In genomic region chr18:6729247-6730091, GRCh38 we compare ENCODE assay signal across 8 cellular contexts. TPM values are rescaled to one million over a fixed set of nuclear protein-coding genes. Genes with fewer than 3 reads are reported as not detected.
A peak's percentile ranks its signal among the peaks of the same experiment; 100 is the strongest.
DNase-seq lines count a peak whose midpoint lies in the region; ATAC-seq and TF ChIP-seq lines count a peak whose summit lies in the region.

ARHGAP28 (plus strand) TSS chr18:6729716; CDS start chr18:6729822, 106 bp downstream.

- DNase-seq in activated CD4-positive, alpha-beta T cell treated with anti-CD3 and anti-CD28 coated beads, Interleukin-2, amount 10 ng/mL, durations not matched to agents 24 days and 14 days, result peak; percentile 56
- no peak for DNase-seq in activated CD4-positive, alpha-beta T cell treated with anti-CD3 and anti-CD28 coated beads for 4 hours
- peak; percentile 58 for DNase-seq in NCI-H345 treated with DMSO at 0.1 percent for 48 hours (lab: John Stamatoyannopoulos, UW; ENCODE audit: unreplicated experiment)
- peak in 56 of 58 donors; percentile 8 to 90 (median 64) for DNase-seq in anterior cingulate cortex (lab: John Stamatoyannopoulos, UW)
- peak; percentile 87 for DNase-seq in left ventricle myocardium inferior
- DNase-seq in ovary, result peak; percentile 89 to 98 (median 93)

- H3K4me1 ChIP-seq in left ventricle myocardium inferior (peaks cover 17% of the 10 kb centered on the region), ovary (ENCODE audit: insufficient read depth) (peaks cover 7% of the 10 kb centered on the region)

- WGBS in ovary, 3 donors, result 0 to 1% (median 0%) methylated on average over 36 to 96 of the region's 96 CpGs

- intact Hi-C loops in activated CD4-positive, alpha-beta T cell treated with anti-CD3 and anti-CD28 coated beads, Interleukin-2, amount 10 ng/mL, durations not matched to agents 24 days and 14 days (cut with micrococcal nuclease), result no loop called here
- intact Hi-C loops in left ventricle myocardium inferior (cut with micrococcal nuclease), result loop anchor here (10.0 kb wide), 1 partner anchor 145 kb away; no protein-coding TSS in a partner anchor
- intact Hi-C loops in ovary (cut with DNase I), result loop anchor here (5.0 to 10.0 kb wide), 7 partner anchors 48 to 835 kb away; partner anchors contain the start of gene TMEM200C (in 1 of the 4)

- no peaks in the 10 kb centered on the region for H3K36me3 Mint-ChIP-seq in activated CD4-positive, alpha-beta T cell treated with anti-CD3 and anti-CD28 coated beads, Interleukin-2, amount 10 ng/mL, durations not matched to agents 24 days and 14 days (ENCODE audit: low read depth)

- H3K9me3 ChIP-seq in left ventricle myocardium inferior (replicated peaks) (no peaks in the 10 kb centered on the region), ovary (no peaks in the 10 kb centered on the region)

- H3K9me3 Mint-ChIP-seq in activated CD4-positive, alpha-beta T cell treated with anti-CD3 and anti-CD28 coated beads, Interleukin-2, amount 10 ng/mL, durations not matched to agents 24 days and 14 days, result no peaks in the 10 kb centered on the region

- TF ChIP-seq EP300 in ovary (IDR thresholded peaks at IDR 0.05), result no peak

- H3K4me3 ChIP-seq in left ventricle myocardium inferior, result peak within 1 kb of the TSS; percentile 79
- H3K4me3 ChIP-seq in ovary, result peak within 1 kb of the TSS; percentile 62

- peaks cover 3% of the 10 kb centered on the region for H3K4me1 Mint-ChIP-seq in activated CD4-positive, alpha-beta T cell treated with anti-CD3 and anti-CD28 coated beads, Interleukin-2, amount 10 ng/mL, durations not matched to agents 24 days and 14 days

- H3K27me3 Mint-ChIP-seq in activated CD4-positive, alpha-beta T cell treated with anti-CD3 and anti-CD28 coated beads, Interleukin-2, amount 10 ng/mL, durations not matched to agents 24 days and 14 days, result peaks cover 31% of the 10 kb centered on the region

- H3K36me3 ChIP-seq in left ventricle myocardium inferior (no peaks in the 10 kb centered on the region), ovary (no peaks in the 10 kb centered on the region)

- peak; percentile 52 for TF ChIP-seq POLR2A in ovary (IDR thresholded peaks at IDR 0.05)

- H3K27me3 ChIP-seq in left ventricle myocardium inferior (ENCODE audit: low read depth), result no peaks in the 10 kb centered on the region
- H3K27me3 ChIP-seq in ovary, result no peaks in the 10 kb centered on the region

- peak within 1 kb of the TSS; percentile 75 for H3K4me3 Mint-ChIP-seq in activated CD4-positive, alpha-beta T cell treated with anti-CD3 and anti-CD28 coated beads, Interleukin-2, amount 10 ng/mL, durations not matched to agents 24 days and 14 days

- TF ChIP-seq CTCF in left ventricle myocardium inferior (IDR thresholded peaks at IDR 0.05; ENCODE audit: borderline replicate concordance) (peak; percentile 55), ovary (IDR thresholded peaks at IDR 0.05) (peak; percentile 42 to 67 (median 59))

- no peak within 1 kb of the TSS for H3K27ac Mint-ChIP-seq in activated CD4-positive, alpha-beta T cell treated with anti-CD3 and anti-CD28 coated beads, Interleukin-2, amount 10 ng/mL, durations not matched to agents 24 days and 14 days

- peak within 1 kb of the TSS; percentile 89 for H3K27ac ChIP-seq in left ventricle myocardium inferior (replicated peaks)
- peak within 1 kb of the TSS; percentile 89 to 97 for H3K27ac ChIP-seq in ovary

- ATAC-seq in HG02938 (IDR thresholded peaks at IDR 0.05; ENCODE audit: unreplicated experiment) (peak; percentile 60), GM21515 (IDR thresholded peaks at IDR 0.05; ENCODE audit: unreplicated experiment) (no peak)

RNA-seq across cellular contexts. Expression of gene ARHGAP28, which starts in this region (rescaled TPM):
- total RNA-seq in activated CD4-positive, alpha-beta T cell treated with anti-CD3 and anti-CD28 coated beads, Interleukin-2, amount 10 ng/mL, durations not matched to agents 24 days and 14 days, result not detected in 2 replicates
- total RNA-seq in left ventricle myocardium inferior (1.5 TPM), ovary (10 to 100 TPM; 15.7 to 28.7 (median 19.2) TPM)
- 10 to 100 TPM in 1 of 2 donors, 1 to 10 TPM in 1; 5.9 to 10.9 TPM for polyA plus RNA-seq in ovary

Comparison
In these comparisons a context has a peak if more than half of its experiments do, and no peak if none do; other contexts are left out.
1. Peak in DNase-seq in activated CD4-positive, alpha-beta T cell treated with anti-CD3 and anti-CD28 coated beads, Interleukin-2, amount 10 ng/mL, durations not matched to agents 24 days and 14 days; RNA of the gene not detected or under 1 TPM.
2. DNase-seq: peak in NCI-H345 treated with DMSO at 0.1 percent for 48 hours (single experiment), anterior cingulate cortex (56 of 58), left ventricle myocardium inferior (single experiment) and ovary (5 of 5); none in activated CD4-positive, alpha-beta T cell treated with anti-CD3 and anti-CD28 coated beads for 4 hours (0 of 2).